9 cellular contexts compared by ENCODE assay signal in genomic region chr16:3086596-3087242, GRCh38. TPM values are rescaled to one million over a fixed set of nuclear protein-coding genes. Genes with fewer than 3 reads are reported as not detected.
A peak's percentile ranks its signal among the peaks of the same experiment; 100 is the strongest.
DNase-seq lines count a peak whose midpoint lies in the region; ATAC-seq, FAIRE-seq and TF ChIP-seq lines count a peak whose summit lies in the region.
"Had no signal": no experiment of that assay in that cellular context is flagged by ENCODE, and none has a peak within 500 bp of the region (broad histone marks: within the 10 kb centered on the region; RNA-seq: fewer than 3 reads in every experiment).

No MANE protein-coding gene starts in this region.

- no peak overlapping the region for H3K4me3 ChIP-seq in DND-41 (ENCODE audit: low read depth in 1 of 2, low read length in 2 of 2)
- peak overlapping the region; percentile 27 to 49 (median 39) for H3K4me3 ChIP-seq in esophagus muscularis mucosa
- H3K4me3 ChIP-seq in parathyroid adenoma (ENCODE audit: low read depth, low read length): no peak overlapping the region
- H3K4me3 ChIP-seq in MM.1S (ENCODE audit: low read length): no peak overlapping the region

- H3K79me2 ChIP-seq in DND-41 (ENCODE audit: insufficient read depth, low read length): no peaks in the 10 kb centered on the region
- H3K79me2 ChIP-seq in parathyroid adenoma: no peaks in the 10 kb centered on the region
- H3K79me2 ChIP-seq in MM.1S (ENCODE audit: low read length): no peaks in the 10 kb centered on the region

- H2AFZ ChIP-seq in DND-41 (ENCODE audit: low read depth, low read length): no peak overlapping the region
- H2AFZ ChIP-seq in parathyroid adenoma: no peak overlapping the region
- H2AFZ ChIP-seq in MM.1S (ENCODE audit: low read length): no peak overlapping the region

- H3K27ac ChIP-seq in DND-41 (ENCODE audit: low read length) (peak overlapping the region; percentile 29; the same call in 1 of the 2 replicates), esophagus muscularis mucosa (replicated peaks in 1 of 4) (peak overlapping the region; percentile 10 to 65 (median 62)), parathyroid adenoma (peak overlapping the region; percentile 3), MM.1S (ENCODE audit: low read length) (no peak overlapping the region)
- H3K27ac ChIP-seq: RWPE1 had no signal

- no peaks in the 10 kb centered on the region for H3K9me2 ChIP-seq in MM.1S (replicated peaks; ENCODE audit: insufficient read depth, low read length)

- H3K4me2 ChIP-seq in DND-41 (ENCODE audit: insufficient read depth, low read length) (no peak overlapping the region), parathyroid adenoma (ENCODE audit: low read length) (no peak overlapping the region), MM.1S (ENCODE audit: low read depth, low read length) (no peak overlapping the region)

- H4K20me1 ChIP-seq in DND-41 (ENCODE audit: insufficient read depth, low read length) (no peaks in the 10 kb centered on the region), MM.1S (ENCODE audit: insufficient read depth, low read length) (no peaks in the 10 kb centered on the region)

- H3K27me3 ChIP-seq in DND-41 (ENCODE audit: insufficient read depth, low read length, poor library complexity): no peaks in the 10 kb centered on the region
- peaks cover 0 to 28% (median 0%) of the 10 kb centered on the region in 4 donors for H3K27me3 ChIP-seq in esophagus muscularis mucosa
- no peaks in the 10 kb centered on the region for H3K27me3 ChIP-seq in parathyroid adenoma (ENCODE audit: control insufficient read depth, insufficient read depth, low read length)
- peaks cover 42% of the 10 kb centered on the region for H3K27me3 ChIP-seq in MM.1S (replicated peaks; ENCODE audit: insufficient read depth, low read length)

- ATAC-seq in DND-41 (ENCODE audit: insufficient read depth, low read depth) (no peak), GM18519 (IDR thresholded peaks at IDR 0.05; ENCODE audit: low FRiP score, unreplicated experiment) (no peak)

- H3K9ac ChIP-seq in DND-41 (ENCODE audit: low read depth, low read length) (no peak overlapping the region), parathyroid adenoma (no peak overlapping the region), MM.1S (ENCODE audit: low read length) (no peak overlapping the region)

- no peak for TF ChIP-seq POLR2A in esophagus muscularis mucosa (IDR thresholded peaks at IDR 0.05; ENCODE audit: low read depth)

- TF ChIP-seq CTCF in DND-41 (IDR thresholded peaks at IDR 0.05; ENCODE audit: borderline replicate concordance, extremely low read depth, low read length, poor library complexity, severe bottlenecking) (no peak), esophagus muscularis mucosa (IDR thresholded peaks at IDR 0.05) (no peak), parathyroid adenoma (IDR thresholded peaks at IDR 0.05) (no peak), MM.1S (IDR thresholded peaks at IDR 0.05; ENCODE audit: low read length) (no peak)

- intact Hi-C loops in esophagus muscularis mucosa (cut with DNase I): no loop called here

- FAIRE-seq in frontal cortex (lab: Jason Lieb, UNC): no peak

- no peak for TF ChIP-seq EP300 in esophagus muscularis mucosa (IDR thresholded peaks at IDR 0.05)

- no peaks in the 10 kb centered on the region for H3F3A ChIP-seq in MM.1S (ENCODE audit: insufficient read depth, low read length)

- H3K36me3 ChIP-seq in DND-41 (ENCODE audit: insufficient read depth, low read length) (no peaks in the 10 kb centered on the region), esophagus muscularis mucosa (no peaks in the 10 kb centered on the region), parathyroid adenoma (ENCODE audit: control insufficient read depth, insufficient read depth, low read length) (no peaks in the 10 kb centered on the region), MM.1S (replicated peaks; ENCODE audit: insufficient read depth, low read length) (no peaks in the 10 kb centered on the region)

- DNase-seq in DND-41: no peak
- peak; percentile 46 for DNase-seq in NOMO-1 treated with dmso at 0.1 percent for 144 hours (lab: John Stamatoyannopoulos, UW; ENCODE audit: unreplicated experiment)
- DNase-seq in esophagus muscularis mucosa (ENCODE audit: extremely low spot score): no peak
- DNase-seq in MM.1S: no peak
- DNase-seq in frontal cortex (ENCODE audit: low spot score in 2 of 2): no peak
- DNase-seq in T-helper 9 cell: no peak

- peaks cover 2% of the 10 kb centered on the region; the same call in 1 of the 2 replicates for H3K4me1 ChIP-seq in DND-41 (ENCODE audit: insufficient read depth, low read length)
- peaks cover 14 to 23% (median 18%) of the 10 kb centered on the region in 4 donors for H3K4me1 ChIP-seq in esophagus muscularis mucosa
- no peaks in the 10 kb centered on the region for H3K4me1 ChIP-seq in parathyroid adenoma
- no peaks in the 10 kb centered on the region for H3K4me1 ChIP-seq in MM.1S (ENCODE audit: low read length)

- H3K9me3 ChIP-seq in DND-41 (ENCODE audit: insufficient read depth, low read length, severe bottlenecking) (no peaks in the 10 kb centered on the region), esophagus muscularis mucosa (no peaks in the 10 kb centered on the region), parathyroid adenoma (ENCODE audit: control insufficient read depth, low read length) (no peaks in the 10 kb centered on the region), MM.1S (replicated peaks; ENCODE audit: insufficient read depth, low read length) (no peaks in the 10 kb centered on the region)

- WGBS in esophagus muscularis mucosa: 54% methylated on average over 11 of the region's 14 CpGs

RNA-seq across cellular contexts. Expression of gene ZSCAN10, which starts 12.4 kb away (rescaled TPM):
- total RNA-seq in esophagus muscularis mucosa (not detected), frontal cortex (not detected)

RNA-seq across cellular contexts. Expression of gene IL32, which starts 21.3 kb away (rescaled TPM):
- total RNA-seq in esophagus muscularis mucosa: 10 to 100 TPM; 13.7 to 40.8 (median 31.2) TPM
- 0.82 TPM for total RNA-seq in frontal cortex

RNA-seq across cellular contexts. Expression of gene ZNF205, which starts 25.7 kb away (rescaled TPM):
- total RNA-seq in esophagus muscularis mucosa (10 to 100 TPM; 10.6 to 25.0 (median 17.1) TPM), frontal cortex (17.9 TPM)

RNA-seq across cellular contexts. Expression of gene MMP25, which starts 40.4 kb away (rescaled TPM):
- total RNA-seq in esophagus muscularis mucosa: 1 to 10 TPM in 1 of 4 donors, under 1 TPM in 3; under 0.01 to 4.5 (median 0.12) TPM
- total RNA-seq in frontal cortex: 0.41 TPM

RNA-seq across cellular contexts. Expression of gene ZNF213, which starts 48.1 kb away (rescaled TPM):
- total RNA-seq in esophagus muscularis mucosa (10 to 100 TPM in 3 of 4 donors, 1 to 10 TPM in 1; 8.4 to 18.3 (median 13.5) TPM), frontal cortex (6.9 TPM)

Comparison
In these comparisons a context has a peak if more than half of its experiments do, and no peak if none do; other contexts are left out.
1. H3K4me3 ChIP-seq: peak in esophagus muscularis mucosa (4 of 4); none in DND-41 (0 of 2), parathyroid adenoma (single experiment) and MM.1S (single experiment).